ENCODE assay signal across 8 cellular contexts in genomic region chr9:13279284-13280162, GRCh38. TPM values are rescaled to one million over a fixed set of nuclear protein-coding genes. Genes with fewer than 3 reads are reported as not detected.
DNase-seq lines count a peak whose midpoint lies in the region; ATAC-seq lines count a peak whose summit lies in the region.

A gene with protein sequence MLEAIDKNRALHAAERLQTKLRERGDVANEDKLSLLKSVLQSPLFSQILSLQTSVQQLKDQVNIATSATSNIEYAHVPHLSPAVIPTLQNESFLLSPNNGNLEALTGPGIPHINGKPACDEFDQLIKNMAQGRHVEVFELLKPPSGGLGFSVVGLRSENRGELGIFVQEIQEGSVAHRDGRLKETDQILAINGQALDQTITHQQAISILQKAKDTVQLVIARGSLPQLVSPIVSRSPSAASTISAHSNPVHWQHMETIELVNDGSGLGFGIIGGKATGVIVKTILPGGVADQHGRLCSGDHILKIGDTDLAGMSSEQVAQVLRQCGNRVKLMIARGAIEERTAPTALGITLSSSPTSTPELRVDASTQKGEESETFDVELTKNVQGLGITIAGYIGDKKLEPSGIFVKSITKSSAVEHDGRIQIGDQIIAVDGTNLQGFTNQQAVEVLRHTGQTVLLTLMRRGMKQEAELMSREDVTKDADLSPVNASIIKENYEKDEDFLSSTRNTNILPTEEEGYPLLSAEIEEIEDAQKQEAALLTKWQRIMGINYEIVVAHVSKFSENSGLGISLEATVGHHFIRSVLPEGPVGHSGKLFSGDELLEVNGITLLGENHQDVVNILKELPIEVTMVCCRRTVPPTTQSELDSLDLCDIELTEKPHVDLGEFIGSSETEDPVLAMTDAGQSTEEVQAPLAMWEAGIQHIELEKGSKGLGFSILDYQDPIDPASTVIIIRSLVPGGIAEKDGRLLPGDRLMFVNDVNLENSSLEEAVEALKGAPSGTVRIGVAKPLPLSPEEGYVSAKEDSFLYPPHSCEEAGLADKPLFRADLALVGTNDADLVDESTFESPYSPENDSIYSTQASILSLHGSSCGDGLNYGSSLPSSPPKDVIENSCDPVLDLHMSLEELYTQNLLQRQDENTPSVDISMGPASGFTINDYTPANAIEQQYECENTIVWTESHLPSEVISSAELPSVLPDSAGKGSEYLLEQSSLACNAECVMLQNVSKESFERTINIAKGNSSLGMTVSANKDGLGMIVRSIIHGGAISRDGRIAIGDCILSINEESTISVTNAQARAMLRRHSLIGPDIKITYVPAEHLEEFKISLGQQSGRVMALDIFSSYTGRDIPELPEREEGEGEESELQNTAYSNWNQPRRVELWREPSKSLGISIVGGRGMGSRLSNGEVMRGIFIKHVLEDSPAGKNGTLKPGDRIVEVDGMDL (N-terminal part only) (minus strand): TSS chr9:13279692. CDS start chr9:13250315, 29,377 bp downstream.

- H3K36me3 ChIP-seq in skeletal muscle tissue (ENCODE audit: control insufficient read depth in 3 of 3, insufficient read depth in 3 of 3, low read length in 3 of 3), result no peaks in the 10 kb centered on the region

- H3K27me3 ChIP-seq in skeletal muscle tissue (ENCODE audit: control insufficient read depth in 3 of 3, insufficient read depth in 3 of 3, low read length in 3 of 3), result no peaks in the 10 kb centered on the region

- H3K9ac ChIP-seq in skeletal muscle tissue (ENCODE audit: low read depth in 1 of 3, low read length in 3 of 3), result peak within 1 kb of the TSS; percentile 83 to 87 (median 85)

- H3K4me3 ChIP-seq in skeletal muscle tissue (ENCODE audit: low read length in 3 of 3), result peak within 1 kb of the TSS; percentile 86 to 91 (median 89)

- DNase-seq in ELF-1 (ENCODE audit: low read depth, low spot score), result peak; percentile 71
- peak; percentile 83 for DNase-seq in NCI-H345 (lab: John Stamatoyannopoulos, UW)
- peak; percentile 87 for DNase-seq in cerebellum (ENCODE audit: low spot score)
- DNase-seq in iris pigment epithelial cell (ENCODE audit: low read depth), result peak; percentile 78
- DNase-seq in NK-92 (lab: John Stamatoyannopoulos, UW; ENCODE audit: unreplicated experiment), result no peak
- no peak for DNase-seq in activated CD8-positive, alpha-beta memory T cell treated with anti-CD3 and anti-CD28 coated beads for 24 hours

- no peaks in the 10 kb centered on the region for H3K9me3 ChIP-seq in skeletal muscle tissue (ENCODE audit: control insufficient read depth in 3 of 3, low read length in 3 of 3)

- H3K4me1 ChIP-seq in skeletal muscle tissue (ENCODE audit: control insufficient read depth in 3 of 3, insufficient read depth in 3 of 3, low read length in 3 of 3), result peaks cover 4 to 16% (median 11%) of the 10 kb centered on the region in 3 donors

- no peak for ATAC-seq in GM19023 (IDR thresholded peaks at IDR 0.05; ENCODE audit: unreplicated experiment)

- peak within 1 kb of the TSS; percentile 86 for H3K27ac ChIP-seq in skeletal muscle tissue (ENCODE audit: low read depth, low read length)

RNA-seq across cellular contexts. Expression of the gene that starts here (rescaled TPM):
- total RNA-seq in cerebellum (53.7 TPM), skeletal muscle tissue (40.2 TPM)

Comparison
In these comparisons a context has a peak if more than half of its experiments do, and no peak if none do; other contexts are left out.
1. DNase-seq: peak in ELF-1 (single experiment), NCI-H345 (single experiment), cerebellum (single experiment) and iris pigment epithelial cell (single experiment); none in NK-92 (single experiment) and activated CD8-positive, alpha-beta memory T cell treated with anti-CD3 and anti-CD28 coated beads for 24 hours (single experiment).